1 cellular context compared by ENCODE assay signal in genomic region chr10:132589681-132590080, GRCh38.
TF ChIP-seq lines count a peak whose summit lies in the region.

No MANE protein-coding gene starts in this region.

TF ChIP-seq in HepG2, 621 proteins besides CTCF, POLR2A, EP300 and RAD21 (continued from another document):
- TF ChIP-seq MLXIP (CRISPR knock-in tag; IDR thresholded peaks at IDR 0.05; ENCODE audit: borderline replicate concordance) (no peak), EED (CRISPR knock-in tag; IDR thresholded peaks at IDR 0.05) (peak; percentile 40; the same call in 1 of the 2 replicates), LCORL (IDR thresholded peaks at IDR 0.05) (no peak), LCORL (CRISPR knock-in tag; IDR thresholded peaks at IDR 0.05) (no peak)
